In genomic region chr2:10338242-10339188, GRCh38 we compare ENCODE assay signal across 29 cellular contexts. TPM values are rescaled to one million over a fixed set of nuclear protein-coding genes. Genes with fewer than 3 reads are reported as not detected.
DNase-seq lines count a peak whose midpoint lies in the region; ATAC-seq, FAIRE-seq and TF ChIP-seq lines count a peak whose summit lies in the region.
"Had no signal": no experiment of that assay in that cellular context is flagged by ENCODE, and none has a peak within 500 bp of the region (broad histone marks: within the 10 kb centered on the region; RNA-seq: fewer than 3 reads in every experiment).

No MANE protein-coding gene starts in this region.

- H3K27ac Mint-ChIP-seq in MCF 10A (ENCODE audit: low read depth, unreplicated experiment) (peak overlapping the region; percentile 61), naive B cell (peak overlapping the region in 4 of 6 donors; percentile 5 to 73 (median 42)), WTC11 (no peak overlapping the region)
- H3K27ac Mint-ChIP-seq in activated naive CD8-positive, alpha-beta T cell treated with anti-CD3 and anti-CD28 coated beads, Interleukin-2, amount 50 U/mL, for 24 hours: peak overlapping the region; percentile 28

- WGBS in mammary epithelial cell (ENCODE audit: low coverage, missing lambda C conversion rate): 98% methylated on average over 16 of the region's 16 CpGs

- peaks cover 20% of the 10 kb centered on the region for H3K4me1 ChIP-seq in mammary epithelial cell (ENCODE audit: insufficient read depth, low read length)
- H3K4me1 ChIP-seq: breast epithelium, gastroesophageal sphincter, HAP-1, prostate gland had no signal

- BruUV-seq in MCF 10A (replicated peaks; lab: Mats Ljungman, UMichigan) (no TSS peak), mammary epithelial cell (replicated peaks; lab: Mats Ljungman, UMichigan) (no TSS peak)

- no peaks in the 10 kb centered on the region for H4K20me1 ChIP-seq in mammary epithelial cell (ENCODE audit: insufficient read depth, low read length)

- H3K27me3 Mint-ChIP-seq in MCF 10A (ENCODE audit: insufficient read depth, unreplicated experiment) (no peaks in the 10 kb centered on the region), naive B cell (no peaks in the 10 kb centered on the region), WTC11 (ENCODE audit: low read depth) (no peaks in the 10 kb centered on the region)
- no peaks in the 10 kb centered on the region for H3K27me3 Mint-ChIP-seq in activated naive CD8-positive, alpha-beta T cell treated with anti-CD3 and anti-CD28 coated beads, Interleukin-2, amount 50 U/mL, for 24 hours
- H3K27me3 Mint-ChIP-seq: dendritic cell treated with granulocyte-macrophage colony-stimulating factor and Interleukin-4, amounts not matched to agents 40 ng/mL and 50 ng/mL, for 4 days had no signal

- H3K4me3 Mint-ChIP-seq in MCF 10A (ENCODE audit: unreplicated experiment) (no peak overlapping the region), naive B cell (no peak overlapping the region), WTC11 (no peak overlapping the region)
- no peak overlapping the region for H3K4me3 Mint-ChIP-seq in activated naive CD8-positive, alpha-beta T cell treated with anti-CD3 and anti-CD28 coated beads, Interleukin-2, amount 50 U/mL, for 24 hours
- H3K4me3 Mint-ChIP-seq: dendritic cell treated with granulocyte-macrophage colony-stimulating factor and Interleukin-4, amounts not matched to agents 40 ng/mL and 50 ng/mL, for 4 days had no signal

- H3K27me3 ChIP-seq in mammary epithelial cell (ENCODE audit: insufficient read depth, low read length): no peaks in the 10 kb centered on the region
- H3K27me3 ChIP-seq: breast epithelium, gastroesophageal sphincter, neutrophil, suprapubic skin had no signal

- no peak for ATAC-seq in activated naive CD8-positive, alpha-beta T cell treated with anti-CD3 and anti-CD28 coated beads, Interleukin-2, amount 50 U/mL, for 24 hours
- ATAC-seq in naive B cell (ENCODE audit: low read depth in 2 of 2) (no peak), WTC11 (no peak)
- ATAC-seq: gastroesophageal sphincter, Right ventricle myocardium inferior had no signal

- peaks cover 19% of the 10 kb centered on the region for H3K4me1 Mint-ChIP-seq in MCF 10A (ENCODE audit: insufficient read depth, unreplicated experiment)
- peaks cover 65% of the 10 kb centered on the region for H3K4me1 Mint-ChIP-seq in activated naive CD8-positive, alpha-beta T cell treated with anti-CD3 and anti-CD28 coated beads, Interleukin-2, amount 50 U/mL, for 24 hours
- peaks cover 27 to 45% (median 32%) of the 10 kb centered on the region in 3 donors for H3K4me1 Mint-ChIP-seq in naive B cell
- H3K4me1 Mint-ChIP-seq in WTC11: peaks cover 3% of the 10 kb centered on the region

- intact Hi-C loops in MCF 10A (cut with micrococcal nuclease): no loop called here
- intact Hi-C loops in mammary epithelial cell (cut with micrococcal nuclease): no loop called here

- dilution Hi-C loops in mammary epithelial cell (cut with HindIII; ENCODE audit: low sequenced_read_pairs): no loop called here

- no peak overlapping the region for H3K4me2 ChIP-seq in mammary epithelial cell (ENCODE audit: insufficient read depth, low read depth, low read length)

- no peaks in the 10 kb centered on the region for H3K36me3 ChIP-seq in mammary epithelial cell (ENCODE audit: insufficient read depth, low read length)
- H3K36me3 ChIP-seq: breast epithelium, HAP-1, neutrophil, prostate gland, suprapubic skin had no signal

- POLR2A ChIA-PET in MCF 10A (lab: Yijun Ruan, JAX): interaction anchor here (0.6 kb wide), 1 partner anchor 66 kb away, joined by 3 read pairs; no protein-coding TSS in a partner anchor
- POLR2A ChIA-PET in WTC11 (lab: Charles Lee): no interaction called here

- H3K27ac ChIP-seq in mammary epithelial cell (ENCODE audit: insufficient read depth, low read depth, low read length): no peak overlapping the region
- H3K27ac ChIP-seq: breast epithelium, gastroesophageal sphincter, left ventricle myocardium inferior, prostate gland, suprapubic skin had no signal

- in situ Hi-C loops in mammary epithelial cell (cut with MboI; ENCODE audit: low sequenced_read_pairs in 2 of 2): no loop called here

- CTCF ChIA-PET in MCF 10A (lab: Yijun Ruan, JAX) (interaction anchor here (0.7 kb wide), 1 partner anchor 231 kb away, joined by 3 read pairs; no protein-coding TSS in a partner anchor), mammary epithelial cell (lab: Charles Lee; ENCODE audit: low non-redundant PET) (interaction anchor here (0.8 kb wide), 1 partner anchor 387 kb away, joined by 5 read pairs; no protein-coding TSS in a partner anchor), WTC11 (lab: Charles Lee) (no interaction called here)

- H3K4me3 ChIP-seq in mammary epithelial cell (replicated peaks in 1 of 3; ENCODE audit: insufficient read depth in 1 of 3, low read depth in 2 of 3, low read length in 3 of 3): no peak overlapping the region
- H3K4me3 ChIP-seq: breast epithelium, gastroesophageal sphincter, HAP-1, left ventricle myocardium inferior, prostate gland, suprapubic skin had no signal

- FAIRE-seq in urothelium cell line (lab: Jason Lieb, UNC): peak; percentile 68
- FAIRE-seq: D721Med, GM12892 had no signal

- peaks cover 94% of the 10 kb centered on the region for H3K79me2 ChIP-seq in mammary epithelial cell (ENCODE audit: insufficient read depth, low read length)

- H3K9me3 ChIP-seq in mammary epithelial cell (replicated peaks; ENCODE audit: insufficient read depth, low read length): peaks cover 7% of the 10 kb centered on the region
- H3K9me3 ChIP-seq: HAP-1, neutrophil, prostate gland, suprapubic skin had no signal

- H3K9me3 Mint-ChIP-seq in MCF 10A (ENCODE audit: unreplicated experiment) (no peaks in the 10 kb centered on the region), naive B cell (peaks cover 0 to 10% (median 7%) of the 10 kb centered on the region in 7 donors), WTC11 (peaks cover 13% of the 10 kb centered on the region)
- no peaks in the 10 kb centered on the region for H3K9me3 Mint-ChIP-seq in activated naive CD8-positive, alpha-beta T cell treated with anti-CD3 and anti-CD28 coated beads, Interleukin-2, amount 50 U/mL, for 24 hours

- no peak overlapping the region for H3K9ac ChIP-seq in mammary epithelial cell (ENCODE audit: insufficient read depth, low read length)

- H2AFZ ChIP-seq in mammary epithelial cell (ENCODE audit: low read depth, low read length): no peak overlapping the region

- DNase-seq in MCF 10A (ENCODE audit: unreplicated experiment) (no peak), mammary epithelial cell (no peak), naive B cell (no peak), urothelium cell line (ENCODE audit: low spot score) (no peak), 8988T (no peak), T-helper 9 cell (no peak), WTC11 (ENCODE audit: low spot score) (no peak)
- DNase-seq in activated naive CD8-positive, alpha-beta T cell treated with anti-CD3 and anti-CD28 coated beads, Interleukin-2, amount 50 U/mL, for 24 hours: no peak
- DNase-seq: activated CD4-positive, alpha-beta T cell treated with anti-CD3 and anti-CD28 coated beads, Interleukin-2, amount 50 U/mL, for 48 hours; activated CD4-positive, CD25-positive, alpha-beta regulatory T cell; activated CD8-positive, alpha-beta memory T cell treated with anti-CD3 and anti-CD28 coated beads, Interleukin-2, amount 50 U/mL, for 48 hours; amygdala; C1 segment of cervical spinal cord; hypothalamus; left ventricle myocardium inferior; NCI-H1092 treated with DMSO at 0.1 percent for 48 hours; NCI-H2029 treated with DMSO at 0.1 percent for 48 hours; NCI-H226; stimulated activated CD8-positive, alpha-beta memory T cell treated with anti-CD3 and anti-CD28 coated beads, Interleukin-4, amount 100 ng/mL, for 48 hours had no signal

- TF ChIP-seq CTCF in MCF 10A (IDR thresholded peaks at IDR 0.05; ENCODE audit: unreplicated experiment): no peak
- TF ChIP-seq CTCF in mammary epithelial cell (conservative IDR thresholded peaks at IDR 0.05 in 1 of 2, IDR thresholded peaks at IDR 0.05 in 1 of 2; ENCODE audit: extremely low read depth in 1 of 2, insufficient read depth in 1 of 2, low read depth in 1 of 2, low read length in 2 of 2): no peak
- TF ChIP-seq CTCF in WTC11 (IDR thresholded peaks at IDR 0.05): no peak

- peaks cover 13% of the 10 kb centered on the region for H3K36me3 Mint-ChIP-seq in MCF 10A (ENCODE audit: insufficient read depth, unreplicated experiment)
- peaks cover 23% of the 10 kb centered on the region for H3K36me3 Mint-ChIP-seq in activated naive CD8-positive, alpha-beta T cell treated with anti-CD3 and anti-CD28 coated beads, Interleukin-2, amount 50 U/mL, for 24 hours (ENCODE audit: low read depth)
- peaks cover 0 to 7% of the 10 kb centered on the region in 2 donors for H3K36me3 Mint-ChIP-seq in naive B cell
- H3K36me3 Mint-ChIP-seq in WTC11: peaks cover 10% of the 10 kb centered on the region

TF ChIP-seq in WTC11, 78 proteins besides CTCF, POLR2A, EP300 and RAD21 (continues in another document):
- TF ChIP-seq ETV6 (CRISPR knock-in tag; IDR thresholded peaks at IDR 0.05) (no peak), ZNF423 (CRISPR knock-in tag; IDR thresholded peaks at IDR 0.05) (no peak)
- TF ChIP-seq, protein P1, sequence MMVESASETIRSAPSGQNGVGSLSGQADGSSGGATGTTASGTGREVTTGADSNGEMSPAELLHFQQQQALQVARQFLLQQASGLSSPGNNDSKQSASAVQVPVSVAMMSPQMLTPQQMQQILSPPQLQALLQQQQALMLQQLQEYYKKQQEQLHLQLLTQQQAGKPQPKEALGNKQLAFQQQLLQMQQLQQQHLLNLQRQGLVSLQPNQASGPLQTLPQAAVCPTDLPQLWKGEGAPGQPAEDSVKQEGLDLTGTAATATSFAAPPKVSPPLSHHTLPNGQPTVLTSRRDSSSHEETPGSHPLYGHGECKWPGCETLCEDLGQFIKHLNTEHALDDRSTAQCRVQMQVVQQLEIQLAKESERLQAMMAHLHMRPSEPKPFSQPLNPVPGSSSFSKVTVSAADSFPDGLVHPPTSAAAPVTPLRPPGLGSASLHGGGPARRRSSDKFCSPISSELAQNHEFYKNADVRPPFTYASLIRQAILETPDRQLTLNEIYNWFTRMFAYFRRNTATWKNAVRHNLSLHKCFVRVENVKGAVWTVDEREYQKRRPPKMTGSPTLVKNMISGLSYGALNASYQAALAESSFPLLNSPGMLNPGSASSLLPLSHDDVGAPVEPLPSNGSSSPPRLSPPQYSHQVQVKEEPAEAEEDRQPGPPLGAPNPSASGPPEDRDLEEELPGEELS (CRISPR knock-in tag; IDR thresholded peaks at IDR 0.05): no peak

RNA-seq across cellular contexts. Expression of gene HPCAL1, which starts 35.8 kb away (rescaled TPM):
- total RNA-seq in MCF 10A (2022): 136 and 144 TPM in 2 replicates
- 10 to 100 TPM; 26.3 to 82.8 TPM for total RNA-seq in mammary epithelial cell
- 75.1 TPM for polyA plus RNA-seq in mammary epithelial cell
- polyA minus RNA-seq in mammary epithelial cell: 56.5 TPM
- 10 to 100 TPM; 49.1 to 92.1 (median 66.7) TPM for polyA plus RNA-seq in naive B cell (ENCODE audit: low read depth in 6 of 6)
- 10.5 to 12.4 TPM (median 11.8 TPM) in 3 replicates for total RNA-seq in WTC11 (2021)
